In the genomic region with DNA sequence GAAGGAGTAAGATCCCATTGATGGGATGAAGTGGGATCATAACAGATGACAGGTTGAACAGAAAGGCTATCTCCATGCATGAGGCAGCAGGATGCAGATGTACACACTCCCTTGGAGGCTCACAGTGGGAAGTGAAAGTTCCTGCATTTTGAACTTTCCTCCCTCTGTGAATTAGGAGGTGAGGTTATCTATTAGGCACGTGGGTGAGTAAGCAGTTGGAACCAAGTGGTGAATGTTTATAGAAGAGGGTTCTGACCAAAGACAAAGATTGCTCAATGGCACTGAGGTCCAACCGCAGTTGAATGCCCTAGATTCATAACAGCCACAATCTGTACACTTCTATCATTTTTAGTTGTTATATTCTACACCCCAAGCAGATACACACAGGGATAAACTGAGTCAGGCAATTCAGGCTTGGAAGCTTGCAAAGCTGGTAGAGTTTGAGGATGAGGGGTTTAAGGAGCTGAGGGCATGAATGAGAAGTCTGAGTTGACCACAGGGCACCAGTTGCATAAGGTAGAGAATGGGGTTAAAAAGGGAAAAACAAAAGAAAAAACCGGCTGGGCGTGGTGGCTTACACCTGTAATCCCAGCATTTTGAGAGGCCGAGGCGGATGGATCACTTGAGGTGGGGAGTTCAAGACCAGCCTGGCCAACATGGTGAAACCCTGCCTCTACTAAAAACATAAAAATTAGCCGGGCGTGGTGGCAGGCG, we compare ENCODE assay signal across 1 cellular context.
TF ChIP-seq lines count a peak whose summit lies in the region.

No MANE protein-coding gene starts in this region.

TF ChIP-seq in K562, 482 proteins besides CTCF, POLR2A, EP300 and RAD21:
- TF ChIP-seq NCOA4 (IDR thresholded peaks at IDR 0.05; ENCODE audit: partially characterized antibody): no peak
- no peak for TF ChIP-seq RHOXF2B (CRISPR knock-in tag; conservative IDR thresholded peaks at IDR 0.05)
- TF ChIP-seq, protein P1, sequence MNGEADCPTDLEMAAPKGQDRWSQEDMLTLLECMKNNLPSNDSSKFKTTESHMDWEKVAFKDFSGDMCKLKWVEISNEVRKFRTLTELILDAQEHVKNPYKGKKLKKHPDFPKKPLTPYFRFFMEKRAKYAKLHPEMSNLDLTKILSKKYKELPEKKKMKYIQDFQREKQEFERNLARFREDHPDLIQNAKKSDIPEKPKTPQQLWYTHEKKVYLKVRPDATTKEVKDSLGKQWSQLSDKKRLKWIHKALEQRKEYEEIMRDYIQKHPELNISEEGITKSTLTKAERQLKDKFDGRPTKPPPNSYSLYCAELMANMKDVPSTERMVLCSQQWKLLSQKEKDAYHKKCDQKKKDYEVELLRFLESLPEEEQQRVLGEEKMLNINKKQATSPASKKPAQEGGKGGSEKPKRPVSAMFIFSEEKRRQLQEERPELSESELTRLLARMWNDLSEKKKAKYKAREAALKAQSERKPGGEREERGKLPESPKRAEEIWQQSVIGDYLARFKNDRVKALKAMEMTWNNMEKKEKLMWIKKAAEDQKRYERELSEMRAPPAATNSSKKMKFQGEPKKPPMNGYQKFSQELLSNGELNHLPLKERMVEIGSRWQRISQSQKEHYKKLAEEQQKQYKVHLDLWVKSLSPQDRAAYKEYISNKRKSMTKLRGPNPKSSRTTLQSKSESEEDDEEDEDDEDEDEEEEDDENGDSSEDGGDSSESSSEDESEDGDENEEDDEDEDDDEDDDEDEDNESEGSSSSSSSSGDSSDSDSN (IDR thresholded peaks at IDR 0.05; ENCODE audit: borderline replicate concordance in 1 of 2, low read depth in 2 of 2, low read length in 2 of 2): no peak
- TF ChIP-seq CEBPB (tag; IDR thresholded peaks at IDR 0.05): peak; percentile 48
- TF ChIP-seq ZNF23 (CRISPR knock-in tag; IDR thresholded peaks at IDR 0.05): no peak
- peak; percentile 15 for TF ChIP-seq PRDM10 (IDR thresholded peaks at IDR 0.05; ENCODE audit: partially characterized antibody)
- peak; percentile 5; the same call in 1 of the 2 replicates for TF ChIP-seq BHLHE40 (IDR thresholded peaks at IDR 0.05; ENCODE audit: low read length)
- TF ChIP-seq SNIP1 (IDR thresholded peaks at IDR 0.05; ENCODE audit: low read depth): no peak
- TF ChIP-seq, protein P2, sequence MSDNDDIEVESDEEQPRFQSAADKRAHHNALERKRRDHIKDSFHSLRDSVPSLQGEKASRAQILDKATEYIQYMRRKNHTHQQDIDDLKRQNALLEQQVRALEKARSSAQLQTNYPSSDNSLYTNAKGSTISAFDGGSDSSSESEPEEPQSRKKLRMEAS (CRISPR knock-in tag; IDR thresholded peaks at IDR 0.05): no peak
